In genomic region chr2:195613922-195614321, GRCh38 we compare ENCODE assay signal across 11 cellular contexts. TPM values are rescaled to one million over a fixed set of nuclear protein-coding genes. Genes with fewer than 3 reads are reported as not detected.
DNase-seq lines count a peak whose midpoint lies in the region; FAIRE-seq and TF ChIP-seq lines count a peak whose summit lies in the region.
"Had no signal": no experiment of that assay in that cellular context is flagged by ENCODE, and none has a peak within 500 bp of the region (broad histone marks: within the 10 kb centered on the region; RNA-seq: fewer than 3 reads in every experiment).

No MANE protein-coding gene starts in this region.

- H3K27ac ChIP-seq in HUES48 (ENCODE audit: low read depth, low read length), result peak overlapping the region; percentile 94
- H3K27ac ChIP-seq in muscle layer of duodenum (ENCODE audit: low read length), result peak overlapping the region; percentile 6
- no peak overlapping the region for H3K27ac ChIP-seq in WERI-Rb-1

- CTCF ChIA-PET in BJ (lab: Yijun Ruan, JAX), result interaction anchor here (0.9 kb wide), 1 partner anchor 46 kb away, joined by 4 read pairs; no protein-coding TSS in a partner anchor

- peak overlapping the region; percentile 45; the same call in 1 of the 2 replicates for H3K9ac ChIP-seq in HUES48 (ENCODE audit: low read depth, low read length)

- H3K9me3 ChIP-seq in HUES48 (ENCODE audit: control insufficient read depth, insufficient read depth, low read length) (no peaks in the 10 kb centered on the region), muscle layer of duodenum (ENCODE audit: control insufficient read depth in 1 of 2, low read length in 2 of 2) (no peaks in the 10 kb centered on the region), WERI-Rb-1 (ENCODE audit: severe bottlenecking) (no peaks in the 10 kb centered on the region)

- TF ChIP-seq CTCF in BJ (IDR thresholded peaks at IDR 0.05; ENCODE audit: insufficient read depth, low read depth, low read length), result no peak
- TF ChIP-seq CTCF in bronchial epithelial cell (IDR thresholded peaks at IDR 0.05; ENCODE audit: insufficient read depth, low read length, severe bottlenecking), result no peak
- no peak for TF ChIP-seq CTCF in WERI-Rb-1 (IDR thresholded peaks at IDR 0.05; ENCODE audit: low read depth, low read length)

- no peaks in the 10 kb centered on the region for H3K36me3 ChIP-seq in BJ (ENCODE audit: control insufficient read depth, insufficient read depth, low read length)
- H3K36me3 ChIP-seq in HUES48 (ENCODE audit: control insufficient read depth, insufficient read depth, low read length), result peaks cover 4% of the 10 kb centered on the region; the same call in 1 of the 2 replicates
- H3K36me3 ChIP-seq in bronchial epithelial cell (ENCODE audit: control insufficient read depth, insufficient read depth, low read length), result no peaks in the 10 kb centered on the region
- H3K36me3 ChIP-seq in muscle layer of duodenum (ENCODE audit: control insufficient read depth in 1 of 2, insufficient read depth in 2 of 2, low read length in 2 of 2), result no peaks in the 10 kb centered on the region
- no peaks in the 10 kb centered on the region for H3K36me3 ChIP-seq in WERI-Rb-1

- H3K27me3 ChIP-seq in BJ (ENCODE audit: control insufficient read depth, insufficient read depth, low read length) (no peaks in the 10 kb centered on the region), HUES48 (ENCODE audit: control insufficient read depth, insufficient read depth, low read length) (no peaks in the 10 kb centered on the region), bronchial epithelial cell (ENCODE audit: control insufficient read depth, insufficient read depth, low read length) (no peaks in the 10 kb centered on the region), muscle layer of duodenum (ENCODE audit: low read depth, low read length) (no peaks in the 10 kb centered on the region), WERI-Rb-1 (ENCODE audit: insufficient read depth, low read depth, severe bottlenecking) (no peaks in the 10 kb centered on the region)

- FAIRE-seq in bronchial epithelial cell (lab: Jason Lieb, UNC), result no peak
- FAIRE-seq: TTC549 had no signal

- POLR2A ChIA-PET in BJ (lab: Charles Lee), result interaction anchor here (0.6 to 1.0 kb wide), 2 partner anchors 13 to 43 kb away, joined by 4 to 8 read pairs; partner anchors contain the start of gene SLC39A10

- H3K4me3 ChIP-seq in BJ (ENCODE audit: low read depth, low read length), result peak overlapping the region; percentile 7; the same call in 1 of the 2 replicates
- H3K4me3 ChIP-seq in HUES48 (ENCODE audit: low read depth, low read length), result peak overlapping the region; percentile 47; the same call in 1 of the 2 replicates
- no peak overlapping the region for H3K4me3 ChIP-seq in bronchial epithelial cell (ENCODE audit: low read depth, low read length)
- H3K4me3 ChIP-seq in muscle layer of duodenum (ENCODE audit: low read depth in 1 of 2, low read length in 2 of 2), result no peak overlapping the region
- H3K4me3 ChIP-seq in WERI-Rb-1 (ENCODE audit: low read depth, low read length), result no peak overlapping the region

- DNase-seq in BJ (ENCODE audit: low read depth) (peak; percentile 76), bronchial epithelial cell (ENCODE audit: low read depth) (peak; percentile 84), WERI-Rb-1 (no peak), mesenteric fat pad (ENCODE audit: low spot score) (no peak)
- DNase-seq in stimulated activated CD4-positive, alpha-beta T cell treated with anti-CD3 and anti-CD28 coated beads, Interleukin-2, amount 100 ng/mL, for 24 hours, result no peak
- no peak for DNase-seq in stimulated activated CD8-positive, alpha-beta memory T cell treated with anti-CD3 and anti-CD28 coated beads, Interleukin-4, amount 100 ng/mL, for 48 hours
- DNase-seq: NCI-H1417; stimulated activated naive CD4-positive, alpha-beta T cell had no signal

- peaks cover 51% of the 10 kb centered on the region for H3K4me1 ChIP-seq in HUES48 (ENCODE audit: control insufficient read depth, insufficient read depth, low read length)
- H3K4me1 ChIP-seq in muscle layer of duodenum (ENCODE audit: control insufficient read depth in 1 of 2, insufficient read depth in 2 of 2, low read length in 2 of 2), result peaks cover 0 to 17% of the 10 kb centered on the region in 2 donors

RNA-seq across cellular contexts. Expression of gene SLC39A10, which starts 43.1 kb away (rescaled TPM):
- polyA plus RNA-seq in BJ (2011; rRNA removed), result 13.7 and 25.7 TPM in 2 replicates
- polyA minus RNA-seq in BJ (2011; rRNA and poly(A)+ RNA removed), result 26.8 and 29.7 TPM in 2 replicates
- total RNA-seq in bronchial epithelial cell, result 5.0 and 13.4 TPM in 2 replicates
- total RNA-seq in mesenteric fat pad, result 13.2 TPM

Comparison
In these comparisons a context has a peak if more than half of its experiments do, and no peak if none do; other contexts are left out.
1. DNase-seq: peak in BJ (single experiment) and bronchial epithelial cell (single experiment); none in WERI-Rb-1 (single experiment), mesenteric fat pad (single experiment), stimulated activated CD4-positive, alpha-beta T cell treated with anti-CD3 and anti-CD28 coated beads, Interleukin-2, amount 100 ng/mL, for 24 hours (0 of 2) and stimulated activated CD8-positive, alpha-beta memory T cell treated with anti-CD3 and anti-CD28 coated beads, Interleukin-4, amount 100 ng/mL, for 48 hours (single experiment).
2. H3K4me3 ChIP-seq: peak in BJ (single experiment) and HUES48 (single experiment); none in bronchial epithelial cell (single experiment), muscle layer of duodenum (0 of 2) and WERI-Rb-1 (single experiment).